25 cellular contexts compared by ENCODE assay signal in the genomic region with DNA sequence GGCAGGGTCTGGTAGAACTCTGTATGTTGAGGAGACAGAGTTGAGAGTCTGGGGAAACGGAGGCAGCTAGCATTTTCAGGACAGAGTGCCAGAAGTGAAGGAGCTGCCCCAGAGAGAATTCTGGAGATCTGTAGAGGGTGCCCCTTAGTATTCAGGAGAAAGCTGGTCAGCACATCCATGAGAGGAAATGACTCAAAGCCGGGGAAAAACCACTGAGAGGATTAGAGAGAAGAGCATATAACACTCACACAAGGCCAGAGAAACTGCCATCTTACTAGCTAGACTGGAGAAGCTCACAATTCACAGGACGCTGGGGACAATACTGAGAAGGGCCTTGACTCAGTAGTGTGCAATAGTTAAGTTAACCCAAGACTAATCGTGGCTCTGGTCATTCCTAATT.
DNase-seq lines count a peak whose midpoint lies in the region; ATAC-seq and TF ChIP-seq lines count a peak whose summit lies in the region.
"Had no signal": no experiment of that assay in that cellular context is flagged by ENCODE, and none has a peak within 500 bp of the region (broad histone marks: within the 10 kb centered on the region; RNA-seq: fewer than 3 reads in every experiment).

No MANE protein-coding gene starts in this region.

- H3K4me3 ChIP-seq in neuronal stem cell (ENCODE audit: low read length in 2 of 2) (no peak overlapping the region), heart right ventricle (no peak overlapping the region), testis (no peak overlapping the region)
- H3K4me3 ChIP-seq: ascending aorta, thoracic aorta had no signal

- H2BK120ac ChIP-seq in neuronal stem cell (ENCODE audit: low read depth, low read length), result no peak overlapping the region

- H3K18ac ChIP-seq in neuronal stem cell (ENCODE audit: low read length), result no peak overlapping the region

- H3K4me1 ChIP-seq in neuronal stem cell (ENCODE audit: control insufficient read depth in 2 of 2, insufficient read depth in 1 of 2, low read depth in 1 of 2, low read length in 2 of 2), result peaks cover 0 to 7% of the 10 kb centered on the region in 2 donors
- H3K4me1 ChIP-seq in heart right ventricle, result no peaks in the 10 kb centered on the region
- no peaks in the 10 kb centered on the region for H3K4me1 ChIP-seq in testis
- H3K4me1 ChIP-seq: ascending aorta had no signal

- H2BK5ac ChIP-seq in neuronal stem cell (ENCODE audit: low read length), result no peak overlapping the region

- no peak for ATAC-seq in GM19328 (IDR thresholded peaks at IDR 0.05; ENCODE audit: unreplicated experiment)
- ATAC-seq in heart right ventricle, result no peak
- ATAC-seq: stimulated activated memory B cell treated with anti-CD40 and anti-IgM and Interleukin-4, amounts not matched to agents 10 μg/mL and 1 μg/mL and 100 μg/mL, for 72 hours had no signal

- H3K36me3 ChIP-seq in neuronal stem cell (replicated peaks in 1 of 2; ENCODE audit: control insufficient read depth in 2 of 2, insufficient read depth in 2 of 2, low read length in 2 of 2) (no peaks in the 10 kb centered on the region), heart right ventricle (no peaks in the 10 kb centered on the region), testis (ENCODE audit: low read depth, missing control alignments) (no peaks in the 10 kb centered on the region)
- H3K36me3 ChIP-seq: ascending aorta, thoracic aorta had no signal

- no peak overlapping the region for H2AK5ac ChIP-seq in neuronal stem cell (ENCODE audit: low read depth, low read length)

- no CpG with 5 or more reads among the region's 4 CpGs for WGBS in neuronal stem cell (ENCODE audit: extremely low coverage in 2 of 2, insufficient read length in 2 of 2, insufficient replicate concordance in 1 of 2), 2 donors
- WGBS in heart right ventricle, 2 donors, result 62 to 70% methylated on average over 4 of the region's 4 CpGs
- 82 to 85% methylated on average over 4 of the region's 4 CpGs for WGBS in testis, 2 donors

- H2BK12ac ChIP-seq in neuronal stem cell (ENCODE audit: low read length), result no peak overlapping the region

- peak; percentile 38 for DNase-seq in H4 (ENCODE audit: low spot score)
- peak; percentile 70 for DNase-seq in M059J (ENCODE audit: low read depth)
- peak; percentile 6 for DNase-seq in amniotic epithelial cell (ENCODE audit: low read depth)
- DNase-seq in neuronal stem cell (ENCODE audit: low spot score), result no peak
- DNase-seq in heart right ventricle, result no peak
- no peak for DNase-seq in testis
- DNase-seq: activated CD4-positive, alpha-beta T cell treated with anti-CD3 and anti-CD28 coated beads, Interleukin-2, amount 10 ng/mL, durations not matched to agents 24 days and 14 days; CD8-positive, alpha-beta memory T cell; cerebellar nuclear complex; DMS79; effector CD4-positive, alpha-beta T cell; IMR-90; kidney; MM.1S; NCI-H1694; NCI-H748 treated with DMSO at 0.1 percent for 48 hours; occipital lobe; SHP77; small intestine; T-helper 1 cell had no signal

- no peaks in the 10 kb centered on the region for H3K79me1 ChIP-seq in neuronal stem cell (ENCODE audit: low read depth, low read length)

- H2BK15ac ChIP-seq in neuronal stem cell (ENCODE audit: low read length), result no peak overlapping the region

- intact Hi-C loops in heart right ventricle (cut with DNase I) (no loop called here), testis (cut with DNase I; ENCODE audit: low total_unique reads) (no loop called here)

- TF ChIP-seq CTCF in heart right ventricle (IDR thresholded peaks at IDR 0.05) (no peak), testis (IDR thresholded peaks at IDR 0.05) (no peak)

- H4K8ac ChIP-seq in neuronal stem cell (ENCODE audit: low read depth, low read length), result no peak overlapping the region

- no peaks in the 10 kb centered on the region for H3K27me3 ChIP-seq in neuronal stem cell (ENCODE audit: control insufficient read depth in 3 of 3, insufficient read depth in 3 of 3, low read depth in 1 of 3, low read length in 3 of 3)
- no peaks in the 10 kb centered on the region for H3K27me3 ChIP-seq in heart right ventricle
- no peaks in the 10 kb centered on the region for H3K27me3 ChIP-seq in testis
- H3K27me3 ChIP-seq: ascending aorta had no signal

- TF ChIP-seq POLR2A in testis (IDR thresholded peaks at IDR 0.05), result no peak

- H3K23ac ChIP-seq in neuronal stem cell (ENCODE audit: low read depth, low read length, poor library complexity), result no peak overlapping the region

- no peak overlapping the region for H3K4ac ChIP-seq in neuronal stem cell (ENCODE audit: low read length)

- no peak overlapping the region for H3K14ac ChIP-seq in neuronal stem cell (ENCODE audit: low read length)

- H3K4me2 ChIP-seq in neuronal stem cell (ENCODE audit: insufficient read depth, low read length, poor library complexity, severe bottlenecking), result no peak overlapping the region

- H3K9ac ChIP-seq in neuronal stem cell (ENCODE audit: low read depth, low read length, poor library complexity), result no peak overlapping the region

- peak overlapping the region; percentile 19 for H2AFZ ChIP-seq in neuronal stem cell (ENCODE audit: low read length)

- H3K9me3 ChIP-seq in neuronal stem cell (replicated peaks in 1 of 2; ENCODE audit: control insufficient read depth in 2 of 2, insufficient read depth in 1 of 2, low read depth in 1 of 2, low read length in 2 of 2) (no peaks in the 10 kb centered on the region), heart right ventricle (peaks cover 0 to 26% (median 0%) of the 10 kb centered on the region in 11 donors), testis (no peaks in the 10 kb centered on the region)
- H3K9me3 ChIP-seq: ascending aorta, thoracic aorta had no signal

- no peak overlapping the region for H4K91ac ChIP-seq in neuronal stem cell (ENCODE audit: low read depth, low read length, poor library complexity)

- H3K27ac ChIP-seq in neuronal stem cell (replicated peaks; ENCODE audit: low read length) (no peak overlapping the region), heart right ventricle (no peak overlapping the region), testis (no peak overlapping the region)
- H3K27ac ChIP-seq: ascending aorta, HL-60, thoracic aorta had no signal

Comparison
In these comparisons a context has a peak if more than half of its experiments do, and no peak if none do; other contexts are left out.
1. DNase-seq: peak in H4 (single experiment), M059J (single experiment) and amniotic epithelial cell (single experiment); none in neuronal stem cell (single experiment), heart right ventricle (0 of 2) and testis (single experiment).